In genomic region chr4:155237567-155237966, GRCh38 we compare ENCODE assay signal across 38 cellular contexts. TPM values are rescaled to one million over a fixed set of nuclear protein-coding genes. Genes with fewer than 3 reads are reported as not detected.
"Had no signal": no experiment of that assay in that cellular context is flagged by ENCODE, and none has a peak within 500 bp of the region (broad histone marks: within the 10 kb centered on the region; RNA-seq: fewer than 3 reads in every experiment).

No MANE protein-coding gene starts in this region.

- H3K4me1 Mint-ChIP-seq: activated naive CD4-positive, alpha-beta T cell treated with anti-CD3 and anti-CD28 coated beads, Interleukin-2, amount 10 ng/mL, durations not matched to agents 7 days and 5 days; activated naive CD4-positive, alpha-beta T cell treated with anti-CD3 and anti-CD28 coated beads, Interleukin-2, amount 50 U/mL, for 24 hours; activated naive CD8-positive, alpha-beta T cell treated with anti-CD3 and anti-CD28 coated beads for 36 hours; activated naive CD8-positive, alpha-beta T cell treated with anti-CD3 and anti-CD28 coated beads, Interleukin-2, amount 10 ng/mL, durations not matched to agents 7 days and 5 days; activated naive CD8-positive, alpha-beta T cell treated with anti-CD3 and anti-CD28 coated beads, Interleukin-2, amount 50 U/mL, for 24 hours; activated T-helper 17 cell treated with anti-CD3 and anti-CD28 coated beads, Interleukin-2, amount 50 U/mL, for 72 hours; brain; central memory CD8-positive, alpha-beta T cell had no signal

- H3K36me3 ChIP-seq: adrenal gland, ascending aorta, brain microvascular endothelial cell, breast epithelium, cardiac muscle cell had no signal

- H3K4me3 Mint-ChIP-seq: activated naive CD4-positive, alpha-beta T cell treated with anti-CD3 and anti-CD28 coated beads for 36 hours; activated naive CD4-positive, alpha-beta T cell treated with anti-CD3 and anti-CD28 coated beads, Interleukin-2, amount 10 ng/mL, durations not matched to agents 7 days and 5 days; activated naive CD4-positive, alpha-beta T cell treated with anti-CD3 and anti-CD28 coated beads, Interleukin-2, amount 50 U/mL, for 24 hours; activated naive CD8-positive, alpha-beta T cell; activated naive CD8-positive, alpha-beta T cell treated with anti-CD3 and anti-CD28 coated beads for 36 hours; activated naive CD8-positive, alpha-beta T cell treated with anti-CD3 and anti-CD28 coated beads, Interleukin-2, amount 10 ng/mL, durations not matched to agents 7 days and 5 days; activated naive CD8-positive, alpha-beta T cell treated with anti-CD3 and anti-CD28 coated beads, Interleukin-2, amount 50 U/mL, for 24 hours; activated T-cell treated with anti-CD3 and anti-CD28 coated beads, Interleukin-2, amount 50 U/mL, for 24 hours; activated T-cell treated with anti-CD3 and anti-CD28 coated beads, Interleukin-2, amount 50 U/mL, for 4 hours; activated T-cell treated with anti-CD3 and anti-CD28 coated beads, Interleukin-2, amount 50 U/mL, for 72 hours; activated T-helper 1 cell treated with anti-CD3 and anti-CD28 coated beads, Interleukin-12 subunit alpha, Interleukin-12 subunit beta, Interleukin-2, Interleukin-4 antibody, amounts not matched to agents 30 ng/mL and 10 ng/mL and 1 ng/mL, durations not matched to agents 14 hours and 24 hours and 36 hours; activated T-helper 17 cell treated with anti-CD3 and anti-CD28 coated beads, Interleukin-2, amount 50 U/mL, for 72 hours; brain; central memory CD8-positive, alpha-beta T cell had no signal

- ATAC-seq: activated naive CD4-positive, alpha-beta T cell treated with anti-CD3 and anti-CD28 coated beads, Interleukin-2, amount 50 U/mL, for 72 hours; activated naive CD8-positive, alpha-beta T cell treated with anti-CD3 and anti-CD28 coated beads, Interleukin-2, amount 50 U/mL, for 24 hours; activated T-cell treated with anti-CD3 and anti-CD28 coated beads, Interleukin-2, amount 50 U/mL, for 4 hours; activated T-cell treated with anti-CD3 and anti-CD28 coated beads, Interleukin-2, amount 50 U/mL, for 72 hours; activated T-helper 17 cell treated with anti-CD3 and anti-CD28 coated beads, Interleukin-2, amount 50 U/mL, for 72 hours; body of pancreas had no signal

- H3K9me3 Mint-ChIP-seq: activated naive CD4-positive, alpha-beta T cell treated with anti-CD3 and anti-CD28 coated beads for 36 hours; activated naive CD4-positive, alpha-beta T cell treated with anti-CD3 and anti-CD28 coated beads, Interleukin-2, amount 10 ng/mL, durations not matched to agents 7 days and 5 days; activated naive CD8-positive, alpha-beta T cell treated with anti-CD3 and anti-CD28 coated beads, Interleukin-2, amount 10 ng/mL, durations not matched to agents 7 days and 5 days; activated T-cell treated with anti-CD3 and anti-CD28 coated beads, Interleukin-2, amount 50 U/mL, for 24 hours; activated T-cell treated with anti-CD3 and anti-CD28 coated beads, Interleukin-2, amount 50 U/mL, for 4 hours; activated T-helper 1 cell treated with anti-CD3 and anti-CD28 coated beads, Interleukin-12 subunit alpha, Interleukin-12 subunit beta, Interleukin-2, Interleukin-4 antibody, amounts not matched to agents 30 ng/mL and 10 ng/mL and 1 ng/mL, durations not matched to agents 14 hours and 24 hours and 36 hours; activated T-helper 2 cell treated with anti-CD3 and anti-CD28 coated beads, Interferon-gamma antibody, Interleukin-2, Interleukin-4, amounts not matched to agents 10 μg/mL and 5 μg/mL and 100 μg/mL, durations not matched to agents 14 hours and 24 hours and 36 hours had no signal

- H3K27ac Mint-ChIP-seq: activated naive CD4-positive, alpha-beta T cell treated with anti-CD3 and anti-CD28 coated beads for 36 hours; activated naive CD4-positive, alpha-beta T cell treated with anti-CD3 and anti-CD28 coated beads, Interleukin-2, amount 10 ng/mL, durations not matched to agents 7 days and 5 days; activated naive CD4-positive, alpha-beta T cell treated with anti-CD3 and anti-CD28 coated beads, Interleukin-2, amount 50 U/mL, for 24 hours; activated naive CD4-positive, alpha-beta T cell treated with anti-CD3 and anti-CD28 coated beads, Interleukin-2, amount 50 U/mL, for 72 hours; activated naive CD8-positive, alpha-beta T cell; activated naive CD8-positive, alpha-beta T cell treated with anti-CD3 and anti-CD28 coated beads for 36 hours; activated naive CD8-positive, alpha-beta T cell treated with anti-CD3 and anti-CD28 coated beads, Interleukin-2, amount 10 ng/mL, durations not matched to agents 7 days and 5 days; activated naive CD8-positive, alpha-beta T cell treated with anti-CD3 and anti-CD28 coated beads, Interleukin-2, amount 50 U/mL, for 24 hours; activated T-cell treated with anti-CD3 and anti-CD28 coated beads, Interleukin-2, amount 50 U/mL, for 24 hours; activated T-cell treated with anti-CD3 and anti-CD28 coated beads, Interleukin-2, amount 50 U/mL, for 72 hours; activated T-helper 1 cell treated with anti-CD3 and anti-CD28 coated beads, Interleukin-12 subunit alpha, Interleukin-12 subunit beta, Interleukin-2, Interleukin-4 antibody, amounts not matched to agents 30 ng/mL and 10 ng/mL and 1 ng/mL, durations not matched to agents 14 hours and 24 hours and 36 hours; activated T-helper 17 cell treated with anti-CD3 and anti-CD28 coated beads, Interleukin-2, amount 50 U/mL, for 72 hours; activated T-helper 2 cell treated with anti-CD3 and anti-CD28 coated beads, Interferon-gamma antibody, Interleukin-2, Interleukin-4, amounts not matched to agents 10 μg/mL and 5 μg/mL and 100 μg/mL, durations not matched to agents 14 hours and 24 hours and 36 hours; brain had no signal

- H3K36me3 Mint-ChIP-seq: activated naive CD4-positive, alpha-beta T cell treated with anti-CD3 and anti-CD28 coated beads, Interleukin-2, amount 10 ng/mL, durations not matched to agents 7 days and 5 days; activated naive CD4-positive, alpha-beta T cell treated with anti-CD3 and anti-CD28 coated beads, Interleukin-2, amount 50 U/mL, for 24 hours; activated naive CD4-positive, alpha-beta T cell treated with anti-CD3 and anti-CD28 coated beads, Interleukin-2, amount 50 U/mL, for 72 hours; activated naive CD8-positive, alpha-beta T cell; activated naive CD8-positive, alpha-beta T cell treated with anti-CD3 and anti-CD28 coated beads for 36 hours; activated naive CD8-positive, alpha-beta T cell treated with anti-CD3 and anti-CD28 coated beads, Interleukin-2, amount 10 ng/mL, durations not matched to agents 7 days and 5 days; brain had no signal

- H3K27ac ChIP-seq: adrenal gland, ascending aorta, body of pancreas, brain microvascular endothelial cell, breast epithelium, cardiac muscle cell had no signal

- DNase-seq: activated effector memory CD4-positive, alpha-beta T cell treated with anti-CD3 and anti-CD28 coated beads, Interleukin-2, amount 50 U/mL, for 16 hours; activated effector memory CD4-positive, alpha-beta T cell treated with Interleukin-2 at 50 U/mL for 16 hours; activated gamma-delta T cell; activated gamma-delta T cell treated with Interleukin-2 at 50 U/mL for 16 hours; activated naive CD4-positive, alpha-beta T cell; activated naive CD4-positive, alpha-beta T cell treated with anti-CD3 and anti-CD28 coated beads for 36 hours; activated naive CD4-positive, alpha-beta T cell treated with anti-CD3 and anti-CD28 coated beads, Interleukin-2, amount 10 ng/mL, durations not matched to agents 7 days and 5 days; activated naive CD4-positive, alpha-beta T cell treated with anti-CD3 and anti-CD28 coated beads, Interleukin-2, amount 50 U/mL, for 16 hours; activated naive CD4-positive, alpha-beta T cell treated with Interleukin-2 at 50 U/mL for 16 hours; activated naive CD8-positive, alpha-beta T cell treated with anti-CD3 and anti-CD28 coated beads for 36 hours; activated naive CD8-positive, alpha-beta T cell treated with anti-CD3 and anti-CD28 coated beads, Interleukin-2, amount 10 ng/mL, durations not matched to agents 7 days and 5 days; activated naive CD8-positive, alpha-beta T cell treated with anti-CD3 and anti-CD28 coated beads, Interleukin-2, amount 50 U/mL, for 24 hours; activated T-cell treated with anti-CD3 and anti-CD28 coated beads, Interleukin-2, amount 50 U/mL, for 1 hour; activated T-cell treated with anti-CD3 and anti-CD28 coated beads, Interleukin-2, amount 50 U/mL, for 24 hours; activated T-cell treated with anti-CD3 and anti-CD28 coated beads, Interleukin-2, amount 50 U/mL, for 4 hours; activated T-cell treated with anti-CD3 and anti-CD28 coated beads, Interleukin-2, amount 50 U/mL, for 48 hours; activated T-cell treated with anti-CD3 and anti-CD28 coated beads, Interleukin-2, amount 50 U/mL, for 72 hours; adrenal gland; amniotic stem cell; amygdala; anterior cingulate cortex; aorta; body of pancreas; brain microvascular endothelial cell; caudate nucleus; central memory CD4-positive, alpha-beta T cell; cerebellar nuclear complex had no signal

- H3K4me1 ChIP-seq: adrenal gland, ascending aorta, body of pancreas, breast epithelium had no signal

- H3K27me3 ChIP-seq: adrenal gland, ascending aorta, body of pancreas, brain microvascular endothelial cell, breast epithelium, cardiac muscle cell had no signal

- H3K9me3 ChIP-seq: adrenal gland, ascending aorta, body of pancreas, breast epithelium had no signal

- H3K27me3 Mint-ChIP-seq: activated naive CD4-positive, alpha-beta T cell treated with anti-CD3 and anti-CD28 coated beads, Interleukin-2, amount 10 ng/mL, durations not matched to agents 7 days and 5 days; activated naive CD4-positive, alpha-beta T cell treated with anti-CD3 and anti-CD28 coated beads, Interleukin-2, amount 50 U/mL, for 24 hours; activated naive CD8-positive, alpha-beta T cell treated with anti-CD3 and anti-CD28 coated beads for 36 hours; activated naive CD8-positive, alpha-beta T cell treated with anti-CD3 and anti-CD28 coated beads, Interleukin-2, amount 10 ng/mL, durations not matched to agents 7 days and 5 days; activated T-cell treated with anti-CD3 and anti-CD28 coated beads, Interleukin-2, amount 50 U/mL, for 24 hours; activated T-helper 17 cell treated with anti-CD3 and anti-CD28 coated beads, Interleukin-2, amount 50 U/mL, for 72 hours; brain; central memory CD8-positive, alpha-beta T cell had no signal

- H3K4me3 ChIP-seq: adrenal gland, ascending aorta, body of pancreas, breast epithelium, cardiac muscle cell had no signal

RNA-seq across cellular contexts. Expression of gene NPY2R, which starts 29.1 kb away (rescaled TPM):
- polyA plus RNA-seq: cardiac muscle cell had no signal
